ENCODE assay signal across 5 cellular contexts in genomic region chr10:80661526-80661925, GRCh38.
"Had no signal": no experiment of that assay in that cellular context is flagged by ENCODE, and none has a peak within 500 bp of the region (broad histone marks: within the 10 kb centered on the region; RNA-seq: fewer than 3 reads in every experiment).

No MANE protein-coding gene starts in this region.

- H3K27ac Mint-ChIP-seq: GM23338, H9 had no signal

- H3K4me3 ChIP-seq: GM23338, K562 had no signal

- H3K4me3 Mint-ChIP-seq: GM23338, H9 had no signal

- H3K4me2 ChIP-seq: GM23338 had no signal

- DNase-seq: H9, HCEC 1CT, IMR-90 had no signal

- H2AFZ ChIP-seq: GM23338 had no signal

- H3K9me3 Mint-ChIP-seq: GM23338, H9 had no signal
